In the genomic region with DNA sequence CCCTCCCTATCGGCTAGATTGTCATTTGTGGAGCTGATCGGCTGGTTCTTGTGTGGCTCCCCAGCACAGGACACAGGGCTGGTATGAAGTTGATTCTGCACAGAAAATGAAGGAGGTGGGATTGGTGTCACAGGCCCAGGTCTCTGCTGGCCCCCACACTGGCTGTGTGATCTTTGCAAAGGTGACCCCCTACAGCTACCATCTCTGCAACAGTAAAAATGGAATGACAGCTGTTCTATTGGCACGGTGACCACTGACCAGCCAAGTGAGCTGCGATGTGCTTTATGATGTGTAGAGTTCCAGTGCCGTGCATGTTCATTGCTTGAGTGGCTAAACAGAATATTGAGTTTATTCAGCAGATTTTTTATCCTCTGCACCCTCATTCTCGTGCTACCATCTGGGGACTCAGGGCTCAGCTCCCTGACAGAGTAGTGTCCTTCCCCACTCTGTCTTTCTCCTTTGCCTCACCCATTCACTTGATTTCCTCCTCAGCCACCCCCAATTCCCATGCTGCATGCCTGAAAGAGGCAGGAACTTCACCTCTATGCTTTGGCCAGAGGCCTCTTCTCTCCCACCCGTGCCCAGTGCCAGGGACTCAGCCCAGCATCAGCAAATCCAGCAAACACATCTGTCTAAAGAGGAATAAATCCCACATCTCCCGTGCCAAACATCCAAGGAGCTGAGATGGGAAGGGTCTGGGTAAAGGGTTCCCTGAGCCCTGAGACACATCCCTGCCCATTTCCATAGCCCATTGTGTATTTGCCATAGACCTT, we compare ENCODE assay signal across 22 cellular contexts.
"Had no signal": no experiment of that assay in that cellular context is flagged by ENCODE, and none has a peak within 500 bp of the region (broad histone marks: within the 10 kb centered on the region; RNA-seq: fewer than 3 reads in every experiment).

No MANE protein-coding gene starts in this region.

- H3K4me3 ChIP-seq: smooth muscle cell, vagina had no signal

- ATAC-seq: activated T-cell treated with anti-CD3 and anti-CD28 coated beads, Interleukin-2, amount 50 U/mL, for 72 hours; esophagus mucosa; sciatic nerve; stimulated activated naive B cell treated with anti-CD40 and anti-IgM and Interleukin-4, amounts not matched to agents 10 μg/mL and 1 μg/mL and 100 μg/mL, for 72 hours had no signal

- H3K27me3 ChIP-seq: vagina had no signal

- H3K36me3 ChIP-seq: vagina had no signal

- DNase-seq: activated CD4-positive, alpha-beta T cell treated with anti-CD3 and anti-CD28 coated beads for 1 hour; activated CD4-positive, alpha-beta T cell treated with anti-CD3 and anti-CD28 coated beads, Interleukin-2, amount 50 U/mL, for 1 hour; activated effector memory CD4-positive, alpha-beta T cell treated with Interleukin-2 at 50 U/mL for 16 hours; activated naive CD4-positive, alpha-beta T cell treated with anti-CD3 and anti-CD28 coated beads for 36 hours; activated naive CD8-positive, alpha-beta T cell treated with anti-CD3 and anti-CD28 coated beads, Interleukin-2, amount 10 ng/mL, durations not matched to agents 7 days and 5 days; activated T-cell treated with anti-CD3 and anti-CD28 coated beads, Interleukin-2, amount 50 U/mL, for 72 hours; amniotic stem cell; dermis blood vessel endothelial cell; effector memory CD4-positive, alpha-beta T cell; hippocampal formation; posterior cingulate gyrus; stimulated activated CD4-positive, alpha-beta T cell treated with anti-CD3 and anti-CD28 coated beads, Interleukin-2, amount 100 ng/mL, for 48 hours; stimulated activated CD8-positive, alpha-beta memory T cell treated with anti-CD3 and anti-CD28 coated beads, Interleukin-4, amount 100 ng/mL, for 48 hours; stimulated activated naive B cell treated with anti-CD40 and anti-IgM and Interleukin-4, amounts not matched to agents 10 μg/mL and 1 μg/mL and 100 μg/mL, for 72 hours; T-helper 1 cell; trophoblast cell; WERI-Rb-1 had no signal

- H3K27ac ChIP-seq: vagina, WERI-Rb-1 had no signal

- H3K27ac Mint-ChIP-seq: activated naive CD4-positive, alpha-beta T cell treated with anti-CD3 and anti-CD28 coated beads for 36 hours; activated naive CD8-positive, alpha-beta T cell treated with anti-CD3 and anti-CD28 coated beads, Interleukin-2, amount 10 ng/mL, durations not matched to agents 7 days and 5 days; activated T-cell treated with anti-CD3 and anti-CD28 coated beads, Interleukin-2, amount 50 U/mL, for 72 hours; stimulated activated naive B cell treated with anti-CD40 and anti-IgM and Interleukin-4, amounts not matched to agents 10 μg/mL and 1 μg/mL and 100 μg/mL, for 72 hours had no signal

- H3K9me3 Mint-ChIP-seq: activated naive CD4-positive, alpha-beta T cell treated with anti-CD3 and anti-CD28 coated beads for 36 hours; activated naive CD8-positive, alpha-beta T cell treated with anti-CD3 and anti-CD28 coated beads, Interleukin-2, amount 10 ng/mL, durations not matched to agents 7 days and 5 days; activated T-cell treated with anti-CD3 and anti-CD28 coated beads, Interleukin-2, amount 50 U/mL, for 72 hours; nephron; stimulated activated naive B cell treated with anti-CD40 and anti-IgM and Interleukin-4, amounts not matched to agents 10 μg/mL and 1 μg/mL and 100 μg/mL, for 72 hours had no signal

- H3K4me2 ChIP-seq: smooth muscle cell had no signal

- H3K4me3 Mint-ChIP-seq: activated naive CD4-positive, alpha-beta T cell treated with anti-CD3 and anti-CD28 coated beads for 36 hours; activated naive CD8-positive, alpha-beta T cell treated with anti-CD3 and anti-CD28 coated beads, Interleukin-2, amount 10 ng/mL, durations not matched to agents 7 days and 5 days; activated T-cell treated with anti-CD3 and anti-CD28 coated beads, Interleukin-2, amount 50 U/mL, for 72 hours; nephron; stimulated activated naive B cell treated with anti-CD40 and anti-IgM and Interleukin-4, amounts not matched to agents 10 μg/mL and 1 μg/mL and 100 μg/mL, for 72 hours had no signal

- H3K4me1 Mint-ChIP-seq: activated naive CD8-positive, alpha-beta T cell treated with anti-CD3 and anti-CD28 coated beads, Interleukin-2, amount 10 ng/mL, durations not matched to agents 7 days and 5 days; stimulated activated naive B cell treated with anti-CD40 and anti-IgM and Interleukin-4, amounts not matched to agents 10 μg/mL and 1 μg/mL and 100 μg/mL, for 72 hours had no signal

- H3K36me3 Mint-ChIP-seq: activated naive CD8-positive, alpha-beta T cell treated with anti-CD3 and anti-CD28 coated beads, Interleukin-2, amount 10 ng/mL, durations not matched to agents 7 days and 5 days; stimulated activated naive B cell treated with anti-CD40 and anti-IgM and Interleukin-4, amounts not matched to agents 10 μg/mL and 1 μg/mL and 100 μg/mL, for 72 hours had no signal

- H3K9me3 ChIP-seq: vagina had no signal
